ENCODE assay signal across 16 cellular contexts in genomic region chr4:185837415-185838103, GRCh38. TPM values are rescaled to one million over a fixed set of nuclear protein-coding genes. Genes with fewer than 3 reads are reported as not detected.
DNase-seq lines count a peak whose midpoint lies in the region; ATAC-seq, FAIRE-seq and TF ChIP-seq lines count a peak whose summit lies in the region.
"Had no signal": no experiment of that assay in that cellular context is flagged by ENCODE, and none has a peak within 500 bp of the region (broad histone marks: within the 10 kb centered on the region; RNA-seq: fewer than 3 reads in every experiment).

No MANE protein-coding gene starts in this region.

- H3K9me3 ChIP-seq in hepatocyte (ENCODE audit: low read depth) (no peaks in the 10 kb centered on the region), pancreas (no peaks in the 10 kb centered on the region)
- H3K9me3 ChIP-seq: SJCRH30 had no signal

- peaks cover 0 to 1% (median 0%) of the 10 kb centered on the region in 9 donors for H3K9me3 Mint-ChIP-seq in naive thymus-derived CD8-positive, alpha-beta T cell
- H3K9me3 Mint-ChIP-seq: brain had no signal

- no peaks in the 10 kb centered on the region for H3K36me3 Mint-ChIP-seq in naive thymus-derived CD8-positive, alpha-beta T cell

- intact Hi-C loops in pancreas (cut with DNase I): no loop called here

- H3K27ac Mint-ChIP-seq in naive thymus-derived CD8-positive, alpha-beta T cell: no peak overlapping the region
- H3K27ac Mint-ChIP-seq: B cell, type B pancreatic cell had no signal

- no peaks in the 10 kb centered on the region for H3K79me2 ChIP-seq in hepatocyte

- H3K4me3 Mint-ChIP-seq in naive thymus-derived CD8-positive, alpha-beta T cell: no peak overlapping the region
- H3K4me3 Mint-ChIP-seq: B cell, brain, type B pancreatic cell had no signal

- DNase-seq in hepatocyte (ENCODE audit: low spot score) (no peak), pancreas (no peak), putamen (ENCODE audit: low spot score) (no peak), GM12891 (ENCODE audit: insufficient read length, low spot score) (no peak)
- no peak for DNase-seq in naive thymus-derived CD8-positive, alpha-beta T cell
- DNase-seq: activated gamma-delta T cell treated with Interleukin-2 at 50 U/mL for 16 hours, NCI-H187 treated with DMSO at 0.1 percent for 48 hours, SJCRH30 had no signal

- H3K4me1 ChIP-seq in hepatocyte (ENCODE audit: insufficient read depth) (peaks cover 51% of the 10 kb centered on the region), pancreas (peaks cover 25 to 88% (median 83%) of the 10 kb centered on the region in 3 donors)

- peaks cover 0 to 5% (median 4%) of the 10 kb centered on the region in 5 donors for H3K27me3 Mint-ChIP-seq in naive thymus-derived CD8-positive, alpha-beta T cell
- H3K27me3 Mint-ChIP-seq: type B pancreatic cell had no signal

- TF ChIP-seq CTCF in VCaP (conservative IDR thresholded peaks at IDR 0.05) (no peak), hepatocyte (IDR thresholded peaks at IDR 0.05; ENCODE audit: poor library complexity) (no peak), pancreas (IDR thresholded peaks at IDR 0.05) (no peak)

- H3K9me2 ChIP-seq in hepatocyte (replicated peaks; ENCODE audit: insufficient read depth): no peaks in the 10 kb centered on the region

- H3K4me1 Mint-ChIP-seq in naive thymus-derived CD8-positive, alpha-beta T cell: no peaks in the 10 kb centered on the region
- H3K4me1 Mint-ChIP-seq: B cell had no signal

- no peak overlapping the region for H3K4me2 ChIP-seq in hepatocyte

- peak; percentile 77 for FAIRE-seq in G401.6 (lab: Jason Lieb, UNC)
- peak; percentile 20 for FAIRE-seq in pancreas (lab: Jason Lieb, UNC)
- FAIRE-seq in GM12891 (lab: Jason Lieb, UNC): no peak
- FAIRE-seq: endometrium had no signal

- POLR2A ChIA-PET in naive thymus-derived CD8-positive, alpha-beta T cell (lab: Charles Lee): no interaction called here

- H3K27me3 ChIP-seq in hepatocyte (no peaks in the 10 kb centered on the region), pancreas (no peaks in the 10 kb centered on the region)
- H3K27me3 ChIP-seq: SJCRH30 had no signal

- WGBS in hepatocyte (ENCODE audit: low lambda C conversion rate, missing lambda C conversion rate): 61% methylated on average over 4 of the region's 4 CpGs
- WGBS in pancreas, 2 donors: 21 to 24% methylated on average over 4 of the region's 4 CpGs

- TF ChIP-seq POLR2A in GM12891 (IDR thresholded peaks at IDR 0.05; ENCODE audit: low read depth, low read length): no peak

- H3K4me3 ChIP-seq in hepatocyte (no peak overlapping the region), pancreas (no peak overlapping the region)
- H3K4me3 ChIP-seq: SJCRH30 had no signal

- H2AFZ ChIP-seq in hepatocyte: no peak overlapping the region

- H4K20me1 ChIP-seq in hepatocyte (ENCODE audit: insufficient read depth, poor library complexity, severe bottlenecking): no peaks in the 10 kb centered on the region

- ATAC-seq in pancreas: no peak
- no peak for ATAC-seq in naive thymus-derived CD8-positive, alpha-beta T cell
- no peak for ATAC-seq in GM21576 (IDR thresholded peaks at IDR 0.05; ENCODE audit: unreplicated experiment)

- H3K36me3 ChIP-seq in hepatocyte (replicated peaks; ENCODE audit: insufficient read depth, low read depth): no peaks in the 10 kb centered on the region
- no peaks in the 10 kb centered on the region for H3K36me3 ChIP-seq in pancreas
- H3K36me3 ChIP-seq: SJCRH30 had no signal

- peak overlapping the region; percentile 67 for H3K27ac ChIP-seq in VCaP
- peak overlapping the region; percentile 86 for H3K27ac ChIP-seq in hepatocyte
- H3K27ac ChIP-seq in pancreas: peak overlapping the region; percentile 8 to 84 (median 48)
- H3K27ac ChIP-seq: SJCRH30 had no signal

TF ChIP-seq in GM12891, 5 proteins besides CTCF, POLR2A, EP300 and RAD21:
- TF ChIP-seq PAX5 (IDR thresholded peaks at IDR 0.05; ENCODE audit: insufficient read depth, low read length, severe bottlenecking): no peak
- no peak for TF ChIP-seq SPI1 (IDR thresholded peaks at IDR 0.05; ENCODE audit: low read depth, low read length)
- no peak for TF ChIP-seq POLR2AphosphoS5 (IDR thresholded peaks at IDR 0.05; ENCODE audit: low read depth, low read length)
- TF ChIP-seq TAF1 (IDR thresholded peaks at IDR 0.05; ENCODE audit: low read depth, low read length): no peak
- TF ChIP-seq POU2F2 (IDR thresholded peaks at IDR 0.05; ENCODE audit: low read depth, low read length): no peak

RNA-seq across cellular contexts. Expression of gene SORBS2, which starts 25.6 kb away (rescaled TPM):
- total RNA-seq in hepatocyte: 52.1 and 56.5 TPM in 2 replicates
- 43.4 and 60.0 TPM in 2 replicates for polyA plus RNA-seq in hepatocyte
- total RNA-seq in pancreas: 100 to 1,000 TPM; 103 to 245 (median 145) TPM
- polyA plus RNA-seq in pancreas: 10 to 100 TPM; 61.7 to 74.9 TPM
- total RNA-seq in naive thymus-derived CD8-positive, alpha-beta T cell: not detected
- 1 to 10 TPM in 1 of 3 donors, not detected in 2; 1.4 TPM for polyA plus RNA-seq in naive thymus-derived CD8-positive, alpha-beta T cell
- polyA plus RNA-seq in GM12891 (2012; ENCODE audit: low read depth, missing spikeins): 0.24 TPM
- total RNA-seq: activated CD8-positive, alpha-beta memory T cell treated with anti-CD3 and anti-CD28 coated beads for 36 hours; SJCRH30 had no signal

Comparison
In these comparisons a context has a peak if more than half of its experiments do, and no peak if none do; other contexts are left out.
1. RNA of gene SORBS2, which starts 25.6 kb away (total RNA-seq): 103 to 245 TPM in pancreas and 52.1 to 56.5 TPM in hepatocyte; not detected in naive thymus-derived CD8-positive, alpha-beta T cell; every median in the first group is over 10 times any median in the second.
2. Peak in every context shown above with its lines, with median percentiles within 50 percentile points of each other: H3K27ac ChIP-seq.